Comparison of ENCODE assay signal across 10 cellular contexts in genomic region chr1:109928591-109929111, GRCh38. TPM values are rescaled to one million over a fixed set of nuclear protein-coding genes. Genes with fewer than 3 reads are reported as not detected.
DNase-seq lines count a peak whose midpoint lies in the region; FAIRE-seq and TF ChIP-seq lines count a peak whose summit lies in the region.
"Had no signal": no experiment of that assay in that cellular context is flagged by ENCODE, and none has a peak within 500 bp of the region (broad histone marks: within the 10 kb centered on the region; RNA-seq: fewer than 3 reads in every experiment).

No MANE protein-coding gene starts in this region.

- no peaks in the 10 kb centered on the region for H3K27me3 ChIP-seq in kidney epithelial cell (ENCODE audit: control insufficient read depth, insufficient read depth, low read length)
- no peaks in the 10 kb centered on the region for H3K27me3 ChIP-seq in skeletal muscle tissue (ENCODE audit: control insufficient read depth in 3 of 3, insufficient read depth in 3 of 3, low read length in 3 of 3)

- H3K36me3 ChIP-seq in kidney epithelial cell (ENCODE audit: control insufficient read depth, insufficient read depth, low read length) (peaks cover 2% of the 10 kb centered on the region), skeletal muscle tissue (ENCODE audit: control insufficient read depth in 3 of 3, insufficient read depth in 3 of 3, low read length in 3 of 3) (peaks cover 49 to 52% (median 49%) of the 10 kb centered on the region in 3 donors)

- peak; percentile 72 for DNase-seq in G401 (ENCODE audit: low spot score)
- peak in 1 of 61 donors; percentile 32 for DNase-seq in caudate nucleus (lab: John Stamatoyannopoulos, UW)
- peak; percentile 38 for DNase-seq in kidney epithelial cell (ENCODE audit: low read depth)
- DNase-seq in GM19239 (ENCODE audit: insufficient read length, low spot score) = no peak
- no peak for DNase-seq in NCI-H1436 treated with DMSO at 0.1 percent for 48 hours (lab: John Stamatoyannopoulos, UW)
- no peak for DNase-seq in urothelium cell line (ENCODE audit: low spot score)
- DNase-seq in SIG-M5 (lab: John Stamatoyannopoulos, UW) = no peak
- DNase-seq: activated B cell treated with CpG ODN at 0.5 μM for 24 hours, NCI-H69 had no signal

- peaks cover 45 to 55% (median 45%) of the 10 kb centered on the region in 3 donors for H3K4me1 ChIP-seq in skeletal muscle tissue (ENCODE audit: control insufficient read depth in 3 of 3, insufficient read depth in 3 of 3, low read length in 3 of 3)

- H3K4me3 ChIP-seq in kidney epithelial cell (ENCODE audit: low read depth, low read length) (no peak overlapping the region), skeletal muscle tissue (ENCODE audit: low read length in 3 of 3) (no peak overlapping the region)

- H3K27ac ChIP-seq in caudate nucleus (ENCODE audit: low read depth, low read length) (peak overlapping the region; percentile 49), skeletal muscle tissue (ENCODE audit: low read depth, low read length) (peak overlapping the region; percentile 63)

- no peak for TF ChIP-seq CTCF in kidney epithelial cell (IDR thresholded peaks at IDR 0.05; ENCODE audit: insufficient read depth, low read length, poor library complexity, severe bottlenecking)

- H3K9ac ChIP-seq in skeletal muscle tissue (ENCODE audit: low read depth in 1 of 3, low read length in 3 of 3) = peak overlapping the region in 1 of 3 donors; percentile 50

- no peaks in the 10 kb centered on the region for H3K9me3 ChIP-seq in skeletal muscle tissue (ENCODE audit: control insufficient read depth in 3 of 3, low read length in 3 of 3)

- in situ Hi-C loops in G401 (cut with HindIII; ENCODE audit: low sequenced_read_pairs) = no loop called here

- FAIRE-seq in GM19239 (lab: Jason Lieb, UNC) = no peak
- FAIRE-seq in urothelium cell line (lab: Jason Lieb, UNC) = no peak

RNA-seq across cellular contexts. Expression of gene CSF1, which starts 18.0 kb away (rescaled TPM):
- total RNA-seq in G401 (2014; rRNA removed; shearing (Covaris generic)) = 12.7 and 13.4 TPM in 2 replicates
- total RNA-seq in kidney epithelial cell = 53.4 and 78.5 TPM in 2 replicates
- total RNA-seq in skeletal muscle tissue = 7.3 TPM

RNA-seq across cellular contexts. Expression of gene AHCYL1, which starts 55.9 kb away (rescaled TPM):
- 20.5 and 24.2 TPM in 2 replicates for total RNA-seq in G401 (2014; rRNA removed; shearing (Covaris generic))
- total RNA-seq in kidney epithelial cell = 40.1 and 43.9 TPM in 2 replicates
- total RNA-seq in skeletal muscle tissue = 21.9 TPM

Comparison
In these comparisons a context has a peak if more than half of its experiments do, and no peak if none do; other contexts are left out.
1. DNase-seq: peak in G401 (single experiment) and kidney epithelial cell (single experiment); none in GM19239 (single experiment), NCI-H1436 treated with DMSO at 0.1 percent for 48 hours (single experiment), urothelium cell line (single experiment) and SIG-M5 (single experiment).